Comparison of ENCODE assay signal across 8 cellular contexts in the genomic region with DNA sequence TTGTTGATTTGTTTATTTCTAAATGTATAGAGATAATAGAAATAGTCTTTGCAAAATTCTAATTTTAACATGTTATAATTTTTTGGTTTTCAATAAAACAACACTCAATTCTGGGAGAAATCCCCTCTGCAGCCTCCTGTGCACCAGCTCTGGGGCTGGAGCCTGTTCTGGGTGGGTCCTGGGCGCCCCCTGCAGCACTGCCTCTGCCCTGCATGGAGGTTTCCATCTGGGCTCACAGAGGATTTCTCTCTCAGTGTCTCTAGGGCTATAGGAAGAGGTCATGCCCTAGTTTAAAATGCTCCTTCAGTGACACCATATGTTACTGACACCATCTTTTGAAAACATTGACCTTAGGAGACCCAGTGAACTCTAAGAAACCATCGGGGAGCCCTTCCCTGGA.
A peak's percentile ranks its signal among the peaks of the same experiment; 100 is the strongest.
DNase-seq lines count a peak whose midpoint lies in the region; ATAC-seq, FAIRE-seq and TF ChIP-seq lines count a peak whose summit lies in the region.
"Not testable (repeated sequence)": the region's sequence is repeated elsewhere in the genome, so short reads cannot be mapped to it uniquely, and the experiment has no call there.

No MANE protein-coding gene starts in this region.

- TF ChIP-seq EP300 in K562 (IDR thresholded peaks at IDR 0.05; ENCODE audit: low read length), result not testable (repeated sequence)

- 0% methylated on average over 1 of the region's 2 CpGs for whole genome bisulfite sequencing in K562 (ENCODE audit: insufficient coverage, low coverage, missing lambda C conversion rate)

- not testable (repeated sequence) for H3K9me1 ChIP-seq in K562 (ENCODE audit: control insufficient read depth, insufficient read depth, low read length)

- H3K36me3 Mint-ChIP-seq in activated B cell treated with CpG ODN at 0.5 μM for 24 hours (ENCODE audit: low read depth); activated T-cell treated with anti-CD3 and anti-CD28 coated beads, Interleukin-2, amount 50 U/mL, for 72 hours (ENCODE audit: insufficient read depth in 2 of 2); naive thymus-derived CD4-positive, alpha-beta T cell; stimulated activated naive CD8-positive, alpha-beta T cell treated with anti-CD3 and anti-CD28 coated beads, Interleukin-15, Interleukin-2, amounts not matched to agents 100 ng/mL and 50 ng/mL, for 24 hours (ENCODE audit: low read depth): not testable (repeated sequence)

- H3K27ac Mint-ChIP-seq in activated B cell treated with CpG ODN at 0.5 μM for 24 hours; activated T-cell treated with anti-CD3 and anti-CD28 coated beads, Interleukin-2, amount 50 U/mL, for 72 hours: not testable (repeated sequence)
- H3K27ac Mint-ChIP-seq in naive thymus-derived CD4-positive, alpha-beta T cell, result peak overlapping the region in 7 of 9 donors; percentile 23 to 88 (median 74)
- H3K27ac Mint-ChIP-seq in stimulated activated naive CD8-positive, alpha-beta T cell treated with anti-CD3 and anti-CD28 coated beads, Interleukin-15, Interleukin-2, amounts not matched to agents 100 ng/mL and 50 ng/mL, for 24 hours, result peak overlapping the region; percentile 66

- not testable (repeated sequence) for DNase-seq in GM06990 (ENCODE audit: extremely low read depth, insufficient read length); NB4 (ENCODE audit: low read depth); activated B cell treated with CpG ODN at 0.5 μM for 24 hours; activated T-cell treated with anti-CD3 and anti-CD28 coated beads, Interleukin-2, amount 50 U/mL, for 72 hours; K562 (ENCODE audit: extremely low read depth in 1 of 4, low spot score in 3 of 4)
- DNase-seq in naive thymus-derived CD4-positive, alpha-beta T cell, result peak in 1 of 9 donors; percentile 12

- H3K27me3 ChIP-seq in GM06990 (replicated peaks; ENCODE audit: control insufficient read depth, insufficient read depth, low read length); K562 (ENCODE audit: control insufficient read depth in 2 of 2, insufficient read depth in 2 of 2, low read length in 2 of 2); naive thymus-derived CD4-positive, alpha-beta T cell (ENCODE audit: control insufficient read depth in 2 of 2, insufficient read depth in 2 of 2, low read length in 2 of 2): not testable (repeated sequence)

- not testable (repeated sequence) for H3K4me1 Mint-ChIP-seq in activated B cell treated with CpG ODN at 0.5 μM for 24 hours
- H3K4me1 Mint-ChIP-seq in activated T-cell treated with anti-CD3 and anti-CD28 coated beads, Interleukin-2, amount 50 U/mL, for 72 hours (ENCODE audit: low read depth), result peaks cover 46% of the 10 kb centered on the region
- H3K4me1 Mint-ChIP-seq in naive thymus-derived CD4-positive, alpha-beta T cell, result peaks cover 22 to 83% (median 80%) of the 10 kb centered on the region in 7 donors
- peaks cover 44% of the 10 kb centered on the region for H3K4me1 Mint-ChIP-seq in stimulated activated naive CD8-positive, alpha-beta T cell treated with anti-CD3 and anti-CD28 coated beads, Interleukin-15, Interleukin-2, amounts not matched to agents 100 ng/mL and 50 ng/mL, for 24 hours (ENCODE audit: low read depth)

- peak; percentile 61 for ATAC-seq in activated B cell treated with CpG ODN at 0.5 μM for 24 hours (ENCODE audit: low read depth)
- peak; percentile 26 to 35 for ATAC-seq in activated T-cell treated with anti-CD3 and anti-CD28 coated beads, Interleukin-2, amount 50 U/mL, for 72 hours (replicated peaks in 1 of 2)
- peak; percentile 80 for ATAC-seq in K562
- not testable (repeated sequence) for ATAC-seq in naive thymus-derived CD4-positive, alpha-beta T cell

- CTCF ChIA-PET in activated B cell treated with CpG ODN at 0.5 μM for 24 hours (lab: Charles Lee); K562 (lab: Yijun Ruan, JAX; ENCODE audit: low intra/inter-chr PET ratio); naive thymus-derived CD4-positive, alpha-beta T cell (lab: Charles Lee): not testable (repeated sequence)

- H3K4me3 ChIP-seq in GM06990 (replicated peaks; ENCODE audit: low read depth, low read length); NB4 (ENCODE audit: low read depth, low read length); K562; naive thymus-derived CD4-positive, alpha-beta T cell (ENCODE audit: low read length): not testable (repeated sequence)

- TF ChIP-seq POLR2A in NB4 (IDR thresholded peaks at IDR 0.05; ENCODE audit: extremely low read depth, insufficient read length); K562 (conservative IDR thresholded peaks at IDR 0.05): not testable (repeated sequence)

- TF ChIP-seq CTCF in C4-2B (conservative IDR thresholded peaks at IDR 0.05) (peak; percentile 16; the same call in 1 of the 2 replicates), GM06990 (IDR thresholded peaks at IDR 0.05; ENCODE audit: insufficient read depth, low read length, poor library complexity, severe bottlenecking) (peak; percentile 16), NB4 (IDR thresholded peaks at IDR 0.05; ENCODE audit: low read depth, low read length) (peak; percentile 8), K562 (IDR thresholded peaks at IDR 0.05 in 2 of 3, conservative IDR thresholded peaks at IDR 0.05 in 1 of 3; ENCODE audit: insufficient read depth in 2 of 3, low read depth in 1 of 3, low read length in 3 of 3) (0 out of 6 replicates have a peak, but pooled peaks of 1 of the 3 experiments have one; percentile 16)
- TF ChIP-seq CTCF in activated B cell treated with CpG ODN at 0.5 μM for 24 hours (IDR thresholded peaks at IDR 0.05), result not testable (repeated sequence)

- H3K9ac ChIP-seq in K562 (ENCODE audit: insufficient read depth in 1 of 2, low read depth in 2 of 2, low read length in 2 of 2), result not testable (repeated sequence)

- not testable (repeated sequence) for H3K27ac ChIP-seq in C4-2B; K562 (ENCODE audit: extremely low read depth, low read depth, low read length); naive thymus-derived CD4-positive, alpha-beta T cell (ENCODE audit: low read depth, low read length)

- H3K4me3 Mint-ChIP-seq in activated B cell treated with CpG ODN at 0.5 μM for 24 hours; stimulated activated naive CD8-positive, alpha-beta T cell treated with anti-CD3 and anti-CD28 coated beads, Interleukin-15, Interleukin-2, amounts not matched to agents 100 ng/mL and 50 ng/mL, for 24 hours: not testable (repeated sequence)
- peak overlapping the region in 1 of 2 donors; percentile 14 for H3K4me3 Mint-ChIP-seq in activated T-cell treated with anti-CD3 and anti-CD28 coated beads, Interleukin-2, amount 50 U/mL, for 72 hours
- peak overlapping the region in 3 of 10 donors; percentile 11 to 19 (median 18) for H3K4me3 Mint-ChIP-seq in naive thymus-derived CD4-positive, alpha-beta T cell

- not testable (repeated sequence) for H3K9me3 Mint-ChIP-seq in activated B cell treated with CpG ODN at 0.5 μM for 24 hours; activated T-cell treated with anti-CD3 and anti-CD28 coated beads, Interleukin-2, amount 50 U/mL, for 72 hours; naive thymus-derived CD4-positive, alpha-beta T cell; stimulated activated naive CD8-positive, alpha-beta T cell treated with anti-CD3 and anti-CD28 coated beads, Interleukin-15, Interleukin-2, amounts not matched to agents 100 ng/mL and 50 ng/mL, for 24 hours

- not testable (repeated sequence) for BruUV-seq in K562 (replicated peaks; lab: Mats Ljungman, UMichigan)

- not testable (repeated sequence) for H3K79me2 ChIP-seq in K562 (ENCODE audit: control insufficient read depth, insufficient read depth, low read length)

- in situ Hi-C loops in K562 (cut with MboI), result not testable (repeated sequence)

- intact Hi-C loops in activated B cell treated with CpG ODN at 0.5 μM for 24 hours (cut with micrococcal nuclease); K562 (cut with micrococcal nuclease): not testable (repeated sequence)
- intact Hi-C loops in naive thymus-derived CD4-positive, alpha-beta T cell (cut with micrococcal nuclease), result loop anchor here in 1 of 2 donors (1.0 kb wide), 1 partner anchor 8 kb away; no protein-coding TSS in a partner anchor

- not testable (repeated sequence) for H2AFZ ChIP-seq in K562 (ENCODE audit: low read depth, low read length)

- H3K36me3 ChIP-seq in GM06990 (ENCODE audit: control insufficient read depth, insufficient read depth, low read length); K562 (ENCODE audit: control insufficient read depth, insufficient read depth, low read length); naive thymus-derived CD4-positive, alpha-beta T cell (ENCODE audit: control insufficient read depth in 2 of 3, insufficient read depth in 3 of 3, low read length in 3 of 3): not testable (repeated sequence)

- not testable (repeated sequence) for FAIRE-seq in K562 (lab: Jason Lieb, UNC)

- H3K9me3 ChIP-seq in K562 (replicated peaks; ENCODE audit: control insufficient read depth, insufficient read depth, low read depth, low read length); naive thymus-derived CD4-positive, alpha-beta T cell (ENCODE audit: control insufficient read depth in 2 of 3, low read length in 3 of 3): not testable (repeated sequence)

- POLR2A ChIA-PET in activated B cell treated with CpG ODN at 0.5 μM for 24 hours (lab: Charles Lee); K562 (lab: Yijun Ruan, JAX): not testable (repeated sequence)
- POLR2A ChIA-PET in naive thymus-derived CD4-positive, alpha-beta T cell (lab: Charles Lee), result interaction anchor here (0.6 to 0.8 kb wide), 2 partner anchors 8 to 101 kb away, joined by 3 read pairs; no protein-coding TSS in a partner anchor

- not testable (repeated sequence) for H3K27me3 Mint-ChIP-seq in activated B cell treated with CpG ODN at 0.5 μM for 24 hours
- H3K27me3 Mint-ChIP-seq in activated T-cell treated with anti-CD3 and anti-CD28 coated beads, Interleukin-2, amount 50 U/mL, for 72 hours (ENCODE audit: low read depth), result peaks cover 22% of the 10 kb centered on the region
- H3K27me3 Mint-ChIP-seq in naive thymus-derived CD4-positive, alpha-beta T cell, result peaks cover 0 to 58% (median 0%) of the 10 kb centered on the region in 5 donors
- H3K27me3 Mint-ChIP-seq in stimulated activated naive CD8-positive, alpha-beta T cell treated with anti-CD3 and anti-CD28 coated beads, Interleukin-15, Interleukin-2, amounts not matched to agents 100 ng/mL and 50 ng/mL, for 24 hours, result peaks cover 27% of the 10 kb centered on the region

- not testable (repeated sequence) for H4K20me1 ChIP-seq in K562 (replicated peaks; ENCODE audit: control insufficient read depth, insufficient read depth, low read length)

- not testable (repeated sequence) for H3K4me1 ChIP-seq in K562 (replicated peaks in 1 of 2; ENCODE audit: control insufficient read depth in 2 of 2, insufficient read depth in 2 of 2, low read length in 2 of 2)
- peaks cover 33 to 40% of the 10 kb centered on the region in 2 donors for H3K4me1 ChIP-seq in naive thymus-derived CD4-positive, alpha-beta T cell (ENCODE audit: control insufficient read depth in 2 of 2, insufficient read depth in 2 of 2, low read length in 2 of 2)

- H3K4me2 ChIP-seq in K562 (ENCODE audit: insufficient read depth, low read length), result not testable (repeated sequence)

- TF ChIP-seq RAD21 in K562 (CRISPR knock-in tag; conservative IDR thresholded peaks at IDR 0.05 in 1 of 2, IDR thresholded peaks at IDR 0.05 in 1 of 2), result not testable (repeated sequence)
